Comparison of ENCODE assay signal across 15 cellular contexts in genomic region chr2:15170068-15170775, GRCh38.
DNase-seq lines count a peak whose midpoint lies in the region; ATAC-seq, FAIRE-seq and TF ChIP-seq lines count a peak whose summit lies in the region.
"Had no signal": no experiment of that assay in that cellular context is flagged by ENCODE, and none has a peak within 500 bp of the region (broad histone marks: within the 10 kb centered on the region; RNA-seq: fewer than 3 reads in every experiment).

No MANE protein-coding gene starts in this region.

- no peak for TF ChIP-seq CTCF in coronary artery (IDR thresholded peaks at IDR 0.05)
- TF ChIP-seq CTCF in kidney (IDR thresholded peaks at IDR 0.05; ENCODE audit: borderline replicate concordance, extremely low read depth, insufficient read depth): no peak
- no peak for TF ChIP-seq CTCF in suprapubic skin (IDR thresholded peaks at IDR 0.05)

- WGBS in suprapubic skin: 44% methylated on average over 11 of the region's 11 CpGs

- H3K4me3 ChIP-seq in coronary artery (peak overlapping the region; percentile 25), kidney (ENCODE audit: low read length in 2 of 2) (no peak overlapping the region), suprapubic skin (peak overlapping the region; percentile 4)
- H3K4me3 ChIP-seq: lung had no signal

- H3K9me3 ChIP-seq in kidney (ENCODE audit: control insufficient read depth in 1 of 2, low read length in 2 of 2): no peaks in the 10 kb centered on the region
- no peaks in the 10 kb centered on the region for H3K9me3 ChIP-seq in suprapubic skin

- H3K4me1 ChIP-seq in kidney (ENCODE audit: control insufficient read depth in 1 of 2, insufficient read depth in 1 of 2, low read depth in 1 of 2, low read length in 2 of 2): no peaks in the 10 kb centered on the region
- H3K4me1 ChIP-seq in suprapubic skin: peaks cover 10% of the 10 kb centered on the region

- DNase-seq in HS-5 (ENCODE audit: low read depth): peak; percentile 15
- no peak for DNase-seq in coronary artery (ENCODE audit: low spot score)
- peak; percentile 45 for DNase-seq in kidney
- DNase-seq in suprapubic skin (ENCODE audit: low spot score in 2 of 2): no peak
- DNase-seq in SHP77 (lab: John Stamatoyannopoulos, UW): no peak
- no peak for DNase-seq in nucleus accumbens (lab: John Stamatoyannopoulos, UW)
- DNase-seq: activated CD4-positive, CD25-positive, alpha-beta regulatory T cell; activated effector memory CD4-positive, alpha-beta T cell treated with anti-CD3 and anti-CD28 coated beads, Interleukin-2, amount 50 U/mL, for 16 hours; effector CD8-positive, alpha-beta T cell; GF-D8; OCI-M1; stimulated activated naive CD4-positive, alpha-beta T cell treated with Interleukin-2 at 50 U/mL for 16 hours had no signal

- H3K27ac ChIP-seq in coronary artery: peak overlapping the region in 1 of 2 donors; percentile 24
- no peak overlapping the region for H3K27ac ChIP-seq in kidney (ENCODE audit: low read depth in 2 of 2, low read length in 2 of 2)
- H3K27ac ChIP-seq in suprapubic skin: peak overlapping the region; percentile 60

- no peak for FAIRE-seq in kidney (lab: Jason Lieb, UNC)

- no peaks in the 10 kb centered on the region for H3K27me3 ChIP-seq in suprapubic skin

- no peak for TF ChIP-seq POLR2A in suprapubic skin (IDR thresholded peaks at IDR 0.05)

- ATAC-seq in HG02642 (IDR thresholded peaks at IDR 0.05; ENCODE audit: poor library complexity, unreplicated experiment): no peak
- no peak for ATAC-seq in HG03439 (IDR thresholded peaks at IDR 0.05; ENCODE audit: unreplicated experiment)

- H3K36me3 ChIP-seq in kidney (ENCODE audit: control insufficient read depth in 1 of 2, insufficient read depth in 2 of 2, low read length in 2 of 2): no peaks in the 10 kb centered on the region
- H3K36me3 ChIP-seq in suprapubic skin: peaks cover 9% of the 10 kb centered on the region

- no peak for TF ChIP-seq EP300 in suprapubic skin (IDR thresholded peaks at IDR 0.05)

- intact Hi-C loops in kidney (cut with DNase I): no loop called here

- no peak overlapping the region for H3K9ac ChIP-seq in kidney (ENCODE audit: low read length in 2 of 2)

Comparison
In these comparisons a context has a peak if more than half of its experiments do, and no peak if none do; other contexts are left out.
1. DNase-seq: peak in HS-5 (single experiment) and kidney (single experiment); none in coronary artery (single experiment), suprapubic skin (0 of 2), SHP77 (0 of 2) and nucleus accumbens (0 of 56).
2. H3K4me3 ChIP-seq: peak in coronary artery (single experiment) and suprapubic skin (single experiment); none in kidney (0 of 2).